14 cellular contexts compared by ENCODE assay signal in the genomic region with DNA sequence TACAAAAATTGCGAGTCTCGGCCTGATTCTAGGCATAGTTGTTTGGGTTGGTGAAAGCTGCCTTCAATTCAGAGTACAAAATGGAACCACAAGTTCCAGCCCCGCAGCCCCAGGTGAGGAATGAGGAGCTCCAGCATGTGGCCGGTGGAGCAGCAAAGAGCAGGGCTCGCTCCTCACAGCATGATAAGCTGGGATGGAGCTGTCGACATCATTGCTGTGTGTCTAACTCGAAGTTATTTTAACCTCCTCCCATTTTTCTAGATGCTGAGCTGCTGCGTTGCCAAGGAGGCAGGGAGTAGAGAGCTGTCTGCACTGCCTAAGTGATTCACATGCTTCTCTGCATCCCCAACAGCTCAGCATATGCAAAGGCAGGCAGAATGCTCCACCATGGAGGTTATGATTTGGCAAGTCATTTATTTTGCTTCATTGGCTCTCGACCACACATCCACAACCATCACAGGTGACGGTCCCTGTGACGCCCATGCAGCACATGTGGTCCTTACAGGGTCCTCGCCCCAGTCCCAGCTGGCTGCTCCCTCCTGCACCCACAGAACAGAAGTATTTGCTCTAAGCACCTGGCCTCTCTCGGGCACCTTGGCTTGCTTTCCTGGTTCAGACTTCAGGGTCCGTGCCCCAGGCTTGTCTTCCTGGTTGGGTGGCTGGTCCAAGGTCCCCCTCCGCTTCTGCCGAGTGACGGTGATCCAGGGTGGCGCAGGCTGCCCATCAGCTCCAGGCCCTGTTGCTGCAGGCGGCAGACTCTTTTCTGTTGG.
"Had no signal": no experiment of that assay in that cellular context is flagged by ENCODE, and none has a peak within 500 bp of the region (broad histone marks: within the 10 kb centered on the region; RNA-seq: fewer than 3 reads in every experiment).

No MANE protein-coding gene starts in this region.

- H3K27ac Mint-ChIP-seq: activated CD8-positive, alpha-beta memory T cell treated with anti-CD3 and anti-CD28 coated beads, Interleukin-2, amount 10 ng/mL, durations not matched to agents 7 days and 5 days; activated naive CD8-positive, alpha-beta T cell; stimulated activated naive CD8-positive, alpha-beta T cell treated with anti-CD3 and anti-CD28 coated beads, Interleukin-15, amount 100 ng/mL, for 72 hours had no signal

- H3K27me3 Mint-ChIP-seq: activated CD8-positive, alpha-beta memory T cell treated with anti-CD3 and anti-CD28 coated beads, Interleukin-2, amount 10 ng/mL, durations not matched to agents 7 days and 5 days; activated naive CD8-positive, alpha-beta T cell; stimulated activated naive CD8-positive, alpha-beta T cell treated with anti-CD3 and anti-CD28 coated beads, Interleukin-15, amount 100 ng/mL, for 72 hours had no signal

- H3K9me3 ChIP-seq: psoas muscle, thoracic aorta, uterus had no signal

- ATAC-seq: activated CD8-positive, alpha-beta memory T cell treated with anti-CD3 and anti-CD28 coated beads, Interleukin-2, amount 10 ng/mL, durations not matched to agents 7 days and 5 days; psoas muscle; stimulated activated naive CD8-positive, alpha-beta T cell treated with anti-CD3 and anti-CD28 coated beads, Interleukin-15, amount 100 ng/mL, for 72 hours had no signal

- H3K4me3 ChIP-seq: coronary artery, psoas muscle, thoracic aorta, uterus had no signal

- H3K27ac ChIP-seq: coronary artery, psoas muscle, thoracic aorta, uterus had no signal

- H3K27me3 ChIP-seq: uterus had no signal

- H3K4me3 Mint-ChIP-seq: activated CD8-positive, alpha-beta memory T cell treated with anti-CD3 and anti-CD28 coated beads, Interleukin-2, amount 10 ng/mL, durations not matched to agents 7 days and 5 days; activated naive CD8-positive, alpha-beta T cell; neural crest cell; stimulated activated naive CD8-positive, alpha-beta T cell treated with anti-CD3 and anti-CD28 coated beads, Interleukin-15, amount 100 ng/mL, for 72 hours had no signal

- H3K36me3 ChIP-seq: thoracic aorta, uterus had no signal

- H3K36me3 Mint-ChIP-seq: activated CD8-positive, alpha-beta memory T cell treated with anti-CD3 and anti-CD28 coated beads, Interleukin-2, amount 10 ng/mL, durations not matched to agents 7 days and 5 days had no signal

- H3K9me3 Mint-ChIP-seq: neural crest cell; stimulated activated naive CD8-positive, alpha-beta T cell treated with anti-CD3 and anti-CD28 coated beads, Interleukin-15, amount 100 ng/mL, for 72 hours had no signal

- DNase-seq: activated CD4-positive, alpha-beta T cell treated with anti-CD3 and anti-CD28 coated beads for 1 hour; activated CD4-positive, alpha-beta T cell treated with anti-CD3 and anti-CD28 coated beads, Interleukin-2, amount 50 U/mL, for 48 hours; activated CD8-positive, alpha-beta memory T cell treated with anti-CD3 and anti-CD28 coated beads, Interleukin-2, amount 10 ng/mL, durations not matched to agents 7 days and 5 days; activated gamma-delta T cell; activated T-cell treated with anti-CD3 and anti-CD28 coated beads, Interleukin-2, amount 50 U/mL, for 48 hours; effector memory CD4-positive, alpha-beta T cell; psoas muscle; stimulated activated CD4-positive, alpha-beta T cell treated with anti-CD3 and anti-CD28 coated beads, Interleukin-4, amount 100 ng/mL, for 1 hour; stimulated activated naive CD8-positive, alpha-beta T cell treated with anti-CD3 and anti-CD28 coated beads, Interleukin-15, amount 100 ng/mL, for 72 hours had no signal

- H3K4me1 ChIP-seq: psoas muscle, uterus had no signal
